16 cellular contexts compared by ENCODE assay signal in genomic region chr10:120943542-120943941, GRCh38.
DNase-seq lines count a peak whose midpoint lies in the region; ATAC-seq and TF ChIP-seq lines count a peak whose summit lies in the region.
"Had no signal": no experiment of that assay in that cellular context is flagged by ENCODE, and none has a peak within 500 bp of the region (broad histone marks: within the 10 kb centered on the region; RNA-seq: fewer than 3 reads in every experiment).

No MANE protein-coding gene starts in this region.

- BruUV-seq in PC-3 (replicated peaks; lab: Mats Ljungman, UMichigan): no TSS peak

- POLR2A ChIA-PET in PC-3 (lab: Charles Lee; ENCODE audit: unreplicated experiment): interaction anchor here (0.5 kb wide), 1 partner anchor 555 kb away, joined by 3 read pairs; no protein-coding TSS in a partner anchor

- H3K9me2 ChIP-seq in PC-3 (replicated peaks; ENCODE audit: low read length): no peaks in the 10 kb centered on the region

- CTCF ChIA-PET in PC-3 (lab: Charles Lee): no interaction called here

- peak; percentile 34 for DNase-seq in DMS 273 (lab: John Stamatoyannopoulos, UW; ENCODE audit: unreplicated experiment)
- no peak for DNase-seq in DMS 273 treated with DMSO at 0.1 percent for 48 hours (lab: John Stamatoyannopoulos, UW)
- no peak for DNase-seq in PC-3
- no peak for DNase-seq in fibroblast of lung (ENCODE audit: low read depth in 2 of 2)
- DNase-seq in right cardiac atrium: no peak

- no peaks in the 10 kb centered on the region for H3K4me1 ChIP-seq in PC-3 (ENCODE audit: insufficient read depth, low read length)
- H3K4me1 ChIP-seq in fibroblast of lung (ENCODE audit: control insufficient read depth, extremely low read depth, insufficient read depth, low read length): no peaks in the 10 kb centered on the region
- H3K4me1 ChIP-seq in right cardiac atrium (ENCODE audit: control insufficient read depth, insufficient read depth, low read length): no peaks in the 10 kb centered on the region
- H3K4me1 ChIP-seq: pancreas had no signal

- no peaks in the 10 kb centered on the region for H4K20me1 ChIP-seq in PC-3 (ENCODE audit: low read length)
- no peaks in the 10 kb centered on the region for H4K20me1 ChIP-seq in fibroblast of lung (ENCODE audit: control insufficient read depth, extremely low read depth, insufficient read depth, low read length)

- ATAC-seq in PC-3 (no peak), GM19023 (IDR thresholded peaks at IDR 0.05; ENCODE audit: unreplicated experiment) (no peak), HG02885 (IDR thresholded peaks at IDR 0.05; ENCODE audit: poor library complexity, unreplicated experiment) (no peak), right cardiac atrium (no peak)

- WGBS in right cardiac atrium: 87% methylated on average over 6 of the region's 6 CpGs

- no peak overlapping the region for H3K9ac ChIP-seq in PC-3 (ENCODE audit: low read length)
- H3K9ac ChIP-seq in fibroblast of lung (ENCODE audit: insufficient read depth, low read length): no peak overlapping the region

- TF ChIP-seq CTCF in PC-3 (conservative IDR thresholded peaks at IDR 0.05; ENCODE audit: low read depth, low read length) (no peak), fibroblast of lung (conservative IDR thresholded peaks at IDR 0.05 in 1 of 2, IDR thresholded peaks at IDR 0.05 in 1 of 2; ENCODE audit: low read depth in 1 of 2, low read length in 2 of 2) (no peak)

- no peaks in the 10 kb centered on the region for H3K9me3 ChIP-seq in PC-3 (ENCODE audit: low read length)
- H3K9me3 ChIP-seq in fibroblast of lung (ENCODE audit: control insufficient read depth, insufficient read depth, low read depth, low read length): no peaks in the 10 kb centered on the region
- H3K9me3 ChIP-seq in right cardiac atrium (ENCODE audit: control insufficient read depth, low read length): no peaks in the 10 kb centered on the region
- H3K9me3 ChIP-seq: heart left ventricle, pancreas, upper lobe of right lung had no signal

- H3K4me3 ChIP-seq in PC-3 (ENCODE audit: low read length) (no peak overlapping the region), fibroblast of lung (replicated peaks in 1 of 4; ENCODE audit: control extremely low read depth in 1 of 4, insufficient read depth in 1 of 4, low read depth in 3 of 4, low read length in 4 of 4) (no peak overlapping the region), right cardiac atrium (ENCODE audit: low read length) (no peak overlapping the region)
- H3K4me3 ChIP-seq: lung, upper lobe of right lung had no signal

- H3K4me2 ChIP-seq in PC-3 (ENCODE audit: low read length): no peak overlapping the region
- H3K4me2 ChIP-seq in fibroblast of lung (ENCODE audit: extremely low read depth, insufficient read depth, low read length): no peak overlapping the region

- intact Hi-C loops in PC-3 (cut with micrococcal nuclease): loop anchor here (2.0 kb wide), 2 partner anchors 665 to 943 kb away; no protein-coding TSS in a partner anchor
- intact Hi-C loops in right cardiac atrium (cut with DNase I): loop anchor here (5.0 to 10.0 kb wide), 5 partner anchors 651 to 951 kb away; partner anchors contain the start of gene FGFR2 (in 1 of the 4)

- H3K79me2 ChIP-seq in PC-3 (ENCODE audit: low read length) (no peaks in the 10 kb centered on the region), fibroblast of lung (ENCODE audit: control insufficient read depth, insufficient read depth, low read length) (no peaks in the 10 kb centered on the region)

- H3K36me3 ChIP-seq in PC-3 (ENCODE audit: low read depth, low read length) (no peaks in the 10 kb centered on the region), fibroblast of lung (ENCODE audit: control insufficient read depth, insufficient read depth, low read length) (no peaks in the 10 kb centered on the region)
- H3K36me3 ChIP-seq: brain microvascular endothelial cell, heart left ventricle, pancreas, upper lobe of right lung had no signal

- H2AFZ ChIP-seq in PC-3 (ENCODE audit: low read length) (peak overlapping the region; percentile 56; the same call in 1 of the 2 replicates), fibroblast of lung (ENCODE audit: low read length) (peak overlapping the region; percentile 65)

- H3K27ac ChIP-seq in PC-3 (ENCODE audit: low read length) (no peak overlapping the region), fibroblast of lung (ENCODE audit: insufficient read depth, low read length) (no peak overlapping the region), temporal lobe (ENCODE audit: low read depth, low read length) (peak overlapping the region; percentile 84), right cardiac atrium (ENCODE audit: low read length) (no peak overlapping the region)
- H3K27ac ChIP-seq: 22Rv1, brain microvascular endothelial cell, epithelial cell of prostate, heart left ventricle, pancreas, upper lobe of right lung, VCaP had no signal

- no peaks in the 10 kb centered on the region for H3F3A ChIP-seq in PC-3 (ENCODE audit: low read length, unreplicated experiment)

- no peaks in the 10 kb centered on the region for H3K27me3 ChIP-seq in PC-3 (ENCODE audit: low read length)
- no peaks in the 10 kb centered on the region for H3K27me3 ChIP-seq in fibroblast of lung (ENCODE audit: control insufficient read depth, insufficient read depth, low read length)
- H3K27me3 ChIP-seq in right cardiac atrium (ENCODE audit: control insufficient read depth, insufficient read depth): no peaks in the 10 kb centered on the region
- H3K27me3 ChIP-seq: brain microvascular endothelial cell, pancreas had no signal
